Comparison of ENCODE assay signal across 1 cellular context in the genomic region with DNA sequence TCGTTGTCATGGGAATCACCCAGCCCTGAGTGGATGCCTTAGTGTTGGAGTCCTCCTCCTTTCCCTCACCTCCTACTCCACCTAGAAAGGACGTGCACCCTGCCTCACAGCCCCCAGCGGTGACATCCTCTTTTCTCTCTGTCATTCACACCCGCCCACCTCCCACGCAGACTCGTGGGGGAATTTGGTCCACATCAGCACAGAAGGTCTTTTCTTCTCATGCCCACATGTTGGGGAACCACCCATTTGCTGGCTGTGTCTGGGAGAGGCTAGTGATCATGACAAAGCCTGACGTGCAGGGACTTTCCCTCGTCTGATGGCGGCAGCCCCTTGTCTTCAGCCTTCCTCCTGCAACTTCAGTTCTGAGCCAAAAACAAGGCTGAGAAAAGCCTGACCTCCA.
TF ChIP-seq lines count a peak whose summit lies in the region.

No MANE protein-coding gene starts in this region.

TF ChIP-seq in GM12878, 131 proteins besides CTCF, POLR2A, EP300 and RAD21 (continued from another document):
- TF ChIP-seq POLR2AphosphoS5 (IDR thresholded peaks at IDR 0.05; ENCODE audit: low read length) (peak; percentile 72), PAX5 (IDR thresholded peaks at IDR 0.05; ENCODE audit: borderline replicate concordance, low read depth, low read length) (peak; percentile 84; the same call in 1 of the 2 replicates), CHD2 (IDR thresholded peaks at IDR 0.05; ENCODE audit: borderline replicate concordance, low read depth, low read length) (peak; percentile 90), NBN (IDR thresholded peaks at IDR 0.05) (peak; percentile 98), TCF3 (IDR thresholded peaks at IDR 0.05; ENCODE audit: borderline replicate concordance, insufficient read depth, low read depth, low read length) (0 out of 2 replicates have a peak, but pooled peaks have one; percentile 24), HDGF (IDR thresholded peaks at IDR 0.05) (peak; percentile 92)
- TF ChIP-seq, protein P1, sequence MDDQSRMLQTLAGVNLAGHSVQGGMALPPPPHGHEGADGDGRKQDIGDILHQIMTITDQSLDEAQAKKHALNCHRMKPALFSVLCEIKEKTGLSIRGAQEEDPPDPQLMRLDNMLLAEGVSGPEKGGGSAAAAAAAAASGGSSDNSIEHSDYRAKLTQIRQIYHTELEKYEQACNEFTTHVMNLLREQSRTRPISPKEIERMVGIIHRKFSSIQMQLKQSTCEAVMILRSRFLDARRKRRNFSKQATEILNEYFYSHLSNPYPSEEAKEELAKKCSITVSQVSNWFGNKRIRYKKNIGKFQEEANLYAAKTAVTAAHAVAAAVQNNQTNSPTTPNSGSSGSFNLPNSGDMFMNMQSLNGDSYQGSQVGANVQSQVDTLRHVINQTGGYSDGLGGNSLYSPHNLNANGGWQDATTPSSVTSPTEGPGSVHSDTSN (IDR thresholded peaks at IDR 0.05; ENCODE audit: insufficient replicate concordance, low read depth, low read length): peak; percentile 66
